ENCODE assay signal across 20 cellular contexts in the genomic region with DNA sequence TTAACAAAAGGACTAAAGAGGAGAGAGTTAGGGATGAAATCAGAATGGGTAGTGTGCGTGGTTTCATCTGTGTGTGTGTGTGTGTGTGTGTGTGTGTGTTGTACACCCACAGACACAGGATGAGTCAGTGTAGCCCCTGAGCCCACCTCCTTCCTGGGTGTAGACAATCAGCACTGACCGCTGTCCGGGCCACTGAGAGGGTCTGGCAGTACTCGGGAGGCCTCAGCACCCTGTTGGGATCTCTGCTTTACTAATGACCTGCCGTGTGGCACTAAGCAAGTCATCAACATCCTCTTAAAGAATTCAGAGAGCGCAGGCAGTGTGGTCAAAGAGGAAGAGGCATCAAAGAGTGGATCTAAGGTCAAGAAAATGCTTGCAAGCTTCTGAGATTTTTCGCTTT.
"Had no signal": no experiment of that assay in that cellular context is flagged by ENCODE, and none has a peak within 500 bp of the region (broad histone marks: within the 10 kb centered on the region; RNA-seq: fewer than 3 reads in every experiment).

No MANE protein-coding gene starts in this region.

- H3K27ac ChIP-seq: pancreas, prostate gland, right lobe of liver, stomach, thoracic aorta, transverse colon had no signal

- H3K4me1 ChIP-seq: pancreas, prostate gland, right lobe of liver had no signal

- H3K9me3 ChIP-seq: heart left ventricle, pancreas, prostate gland, right lobe of liver, stomach, thoracic aorta, transverse colon had no signal

- FAIRE-seq: endothelial cell of umbilical vein, islet of Langerhans, pancreas had no signal

- H3K27me3 ChIP-seq: pancreas, right lobe of liver, transverse colon had no signal

- H3K4me3 ChIP-seq: heart left ventricle, pancreas, prostate gland, right lobe of liver, stomach, thoracic aorta, transverse colon had no signal

- DNase-seq: central memory CD4-positive, alpha-beta T cell; cortex of kidney; foreskin melanocyte; hippocampal formation; kidney glomerular epithelial cell; mesendoderm; naive thymus-derived CD4-positive, alpha-beta T cell; right lobe of liver; stimulated activated CD4-positive, alpha-beta T cell treated with anti-CD3 and anti-CD28 coated beads, Interleukin-2, amount 100 ng/mL, for 24 hours; stimulated activated CD4-positive, alpha-beta T cell treated with anti-CD3 and anti-CD28 coated beads, Interleukin-4, amount 100 ng/mL, for 4 hours; stimulated activated naive CD4-positive, alpha-beta T cell; stomach; substantia nigra; transverse colon had no signal

- H3K36me3 ChIP-seq: heart left ventricle, pancreas, prostate gland, right lobe of liver, stomach, thoracic aorta, transverse colon had no signal
